In the genomic region with DNA sequence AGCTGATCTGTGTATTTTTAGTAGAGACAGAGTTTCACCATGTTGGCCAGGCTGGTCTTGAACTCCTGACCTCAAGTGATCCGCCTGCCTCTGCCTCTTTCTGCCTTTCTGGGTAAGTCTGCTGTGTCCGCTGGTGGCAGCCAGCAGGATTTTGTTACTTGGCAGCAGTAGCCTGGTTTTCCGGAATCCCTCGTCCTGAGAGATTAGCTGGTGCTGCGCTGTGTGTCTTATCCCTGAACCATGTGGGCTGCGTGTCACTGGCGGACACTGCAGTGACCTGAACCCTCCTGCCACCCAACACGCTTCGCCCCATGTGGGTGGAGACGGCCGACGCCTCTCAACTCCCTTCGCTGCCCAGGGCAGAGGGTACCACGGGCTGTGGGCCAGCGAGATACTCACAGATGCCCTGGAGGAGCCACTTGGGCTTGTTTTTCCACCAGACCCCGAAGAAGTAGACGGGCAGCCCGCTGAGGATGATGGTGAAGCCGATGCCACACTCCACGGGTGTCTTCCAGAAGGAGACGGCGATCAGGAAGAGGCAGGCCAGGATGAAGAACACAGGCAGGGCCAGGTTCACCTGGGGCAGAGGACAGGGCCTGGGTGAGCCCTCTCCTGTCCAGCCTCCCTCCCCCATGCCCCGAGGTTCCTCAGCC, we compare ENCODE assay signal across 16 cellular contexts. TPM values are rescaled to one million over a fixed set of nuclear protein-coding genes. Genes with fewer than 3 reads are reported as not detected.
DNase-seq lines count a peak whose midpoint lies in the region; ATAC-seq, FAIRE-seq and TF ChIP-seq lines count a peak whose summit lies in the region.
"Had no signal": no experiment of that assay in that cellular context is flagged by ENCODE, and none has a peak within 500 bp of the region (broad histone marks: within the 10 kb centered on the region; RNA-seq: fewer than 3 reads in every experiment).

No MANE protein-coding gene starts in this region.

- peak overlapping the region in 5 of 11 experiments; percentile 18 to 56 (median 48); a peak in 7 of 22 replicates for H3K27ac ChIP-seq in BLaER1 treated with 17β-estradiol and CSF1 and Interleukin-3, amounts not matched to agents 10 nM and 100 nM
- no peak overlapping the region for H3K27ac ChIP-seq in HepG2 (ENCODE audit: extremely low read length, insufficient read depth, low read length)
- H3K27ac ChIP-seq: heart right ventricle, thoracic aorta had no signal

- no peak overlapping the region for H3K4me3 Mint-ChIP-seq in activated T-helper 1 cell treated with anti-CD3 and anti-CD28 coated beads, Interleukin-12 subunit alpha, Interleukin-12 subunit beta, Interleukin-2, Interleukin-4 antibody, amounts not matched to agents 30 ng/mL and 10 ng/mL and 1 ng/mL, durations not matched to agents 14 hours and 24 hours and 36 hours
- H3K4me3 Mint-ChIP-seq: activated CD4-positive, alpha-beta T cell treated with anti-CD3 and anti-CD28 coated beads, Interleukin-2, amount 10 ng/mL, durations not matched to agents 24 days and 14 days had no signal

- peaks cover 0 to 45% (median 0%) of the 10 kb centered on the region in 11 experiments; a peak in 7 of 22 replicates for H3K27me3 ChIP-seq in BLaER1 treated with 17β-estradiol and CSF1 and Interleukin-3, amounts not matched to agents 10 nM and 100 nM
- no peaks in the 10 kb centered on the region for H3K27me3 ChIP-seq in HepG2 (ENCODE audit: control insufficient read depth in 1 of 2, insufficient read depth in 2 of 2, low read length in 2 of 2)
- H3K27me3 ChIP-seq: heart right ventricle had no signal

- TF ChIP-seq CTCF in HepG2 (CRISPR knock-in tag; IDR thresholded peaks at IDR 0.05) = no peak

- no peaks in the 10 kb centered on the region for H3K9me3 ChIP-seq in BLaER1 treated with 17β-estradiol and CSF1 and Interleukin-3, amounts not matched to agents 10 nM and 100 nM (replicated peaks in 1 of 11)
- no peaks in the 10 kb centered on the region for H3K9me3 ChIP-seq in HepG2 (ENCODE audit: low read length)
- H3K9me3 ChIP-seq: heart right ventricle, thoracic aorta had no signal

- peak overlapping the region in 8 of 11 experiments; percentile 10 to 71 (median 55); a peak in 10 of 22 replicates for H3K9ac ChIP-seq in BLaER1 treated with 17β-estradiol and CSF1 and Interleukin-3, amounts not matched to agents 10 nM and 100 nM
- H3K9ac ChIP-seq in HepG2 (ENCODE audit: insufficient read depth, low read depth, low read length) = no peak overlapping the region

- WGBS in HepG2 (ENCODE audit: low lambda C conversion rate) = 98% methylated on average over 23 of the region's 23 CpGs

- no peaks in the 10 kb centered on the region for H3K9me3 Mint-ChIP-seq in activated T-helper 1 cell treated with anti-CD3 and anti-CD28 coated beads, Interleukin-12 subunit alpha, Interleukin-12 subunit beta, Interleukin-2, Interleukin-4 antibody, amounts not matched to agents 30 ng/mL and 10 ng/mL and 1 ng/mL, durations not matched to agents 14 hours and 24 hours and 36 hours
- H3K9me3 Mint-ChIP-seq: activated CD4-positive, alpha-beta T cell treated with anti-CD3 and anti-CD28 coated beads, Interleukin-2, amount 10 ng/mL, durations not matched to agents 24 days and 14 days had no signal

- H4K20me1 ChIP-seq in BLaER1 treated with 17β-estradiol and CSF1 and Interleukin-3, amounts not matched to agents 10 nM and 100 nM = peaks cover 47 to 100% (median 99%) of the 10 kb centered on the region in 11 experiments; a peak in 21 of 22 replicates
- no peaks in the 10 kb centered on the region; the same call in 1 of the 2 replicates for H4K20me1 ChIP-seq in HepG2 (ENCODE audit: insufficient read depth, low read length)

- no peak for TF ChIP-seq EP300 in HepG2 (IDR thresholded peaks at IDR 0.05; ENCODE audit: low read depth in 2 of 2, low read length in 2 of 2)
- TF ChIP-seq EP300 in HepG2 (CRISPR knock-in tag; IDR thresholded peaks at IDR 0.05; ENCODE audit: borderline replicate concordance) = no peak

- peak overlapping the region in 1 of 10 experiments; percentile 42; a peak in 3 of 20 replicates for H3K4me3 ChIP-seq in BLaER1 treated with 17β-estradiol and CSF1 and Interleukin-3, amounts not matched to agents 10 nM and 100 nM
- H3K4me3 ChIP-seq in HepG2 (replicated peaks in 1 of 3; ENCODE audit: insufficient read depth in 1 of 3, low read depth in 2 of 3, low read length in 3 of 3) = no peak overlapping the region
- H3K4me3 ChIP-seq: GM12878, heart right ventricle, lung, thoracic aorta had no signal

- intact Hi-C loops in activated T-helper 1 cell treated with anti-CD3 and anti-CD28 coated beads, Interleukin-12 subunit alpha, Interleukin-12 subunit beta, Interleukin-2, Interleukin-4 antibody, amounts not matched to agents 30 ng/mL and 10 ng/mL and 1 ng/mL, durations not matched to agents 14 hours and 24 hours and 36 hours (cut with micrococcal nuclease) = no loop called here
- intact Hi-C loops in HepG2 (cut with micrococcal nuclease; ENCODE audit: unreplicated experiment) = no loop called here

- no peak for TF ChIP-seq RAD21 in HepG2 (CRISPR knock-in tag; IDR thresholded peaks at IDR 0.05)

- no peaks in the 10 kb centered on the region for H3K79me2 ChIP-seq in HepG2 (ENCODE audit: insufficient read depth, low read length)

- peaks cover 36% of the 10 kb centered on the region for H3K36me3 Mint-ChIP-seq in activated T-helper 1 cell treated with anti-CD3 and anti-CD28 coated beads, Interleukin-12 subunit alpha, Interleukin-12 subunit beta, Interleukin-2, Interleukin-4 antibody, amounts not matched to agents 30 ng/mL and 10 ng/mL and 1 ng/mL, durations not matched to agents 14 hours and 24 hours and 36 hours (ENCODE audit: low read depth)

- CTCF ChIA-PET in HepG2 (lab: Yijun Ruan, JAX; ENCODE audit: low intra/inter-chr PET ratio, low total read pairs) = no interaction called here

- TF ChIP-seq POLR2A in GM12891 (IDR thresholded peaks at IDR 0.05; ENCODE audit: low read depth, low read length) (no peak), HepG2 (IDR thresholded peaks at IDR 0.05; ENCODE audit: insufficient read depth in 1 of 2, low read depth in 2 of 2, low read length in 2 of 2) (peak in 1 of 2 experiments; percentile 25; a peak in 1 of 4 replicates)

- H3K27ac Mint-ChIP-seq in activated T-helper 1 cell treated with anti-CD3 and anti-CD28 coated beads, Interleukin-12 subunit alpha, Interleukin-12 subunit beta, Interleukin-2, Interleukin-4 antibody, amounts not matched to agents 30 ng/mL and 10 ng/mL and 1 ng/mL, durations not matched to agents 14 hours and 24 hours and 36 hours = peak overlapping the region; percentile 34
- H3K27ac Mint-ChIP-seq: activated CD4-positive, alpha-beta T cell treated with anti-CD3 and anti-CD28 coated beads, Interleukin-2, amount 10 ng/mL, durations not matched to agents 24 days and 14 days had no signal

- no peaks in the 10 kb centered on the region for H3K27me3 Mint-ChIP-seq in activated T-helper 1 cell treated with anti-CD3 and anti-CD28 coated beads, Interleukin-12 subunit alpha, Interleukin-12 subunit beta, Interleukin-2, Interleukin-4 antibody, amounts not matched to agents 30 ng/mL and 10 ng/mL and 1 ng/mL, durations not matched to agents 14 hours and 24 hours and 36 hours (ENCODE audit: insufficient read depth)
- H3K27me3 Mint-ChIP-seq: activated CD4-positive, alpha-beta T cell treated with anti-CD3 and anti-CD28 coated beads, Interleukin-2, amount 10 ng/mL, durations not matched to agents 24 days and 14 days had no signal

- in situ Hi-C loops in HepG2 (cut with HindIII; ENCODE audit: extremely low pct_ligation_motif_present, low pct_unique_long_range_greater_than_20kb) = no loop called here

- H3K4me1 Mint-ChIP-seq in activated T-helper 1 cell treated with anti-CD3 and anti-CD28 coated beads, Interleukin-12 subunit alpha, Interleukin-12 subunit beta, Interleukin-2, Interleukin-4 antibody, amounts not matched to agents 30 ng/mL and 10 ng/mL and 1 ng/mL, durations not matched to agents 14 hours and 24 hours and 36 hours (ENCODE audit: low read depth) = no peaks in the 10 kb centered on the region
- H3K4me1 Mint-ChIP-seq: activated CD4-positive, alpha-beta T cell treated with anti-CD3 and anti-CD28 coated beads, Interleukin-2, amount 10 ng/mL, durations not matched to agents 24 days and 14 days had no signal

- no peak for DNase-seq in GM12891 (ENCODE audit: insufficient read length, low spot score)
- no peak for DNase-seq in activated T-helper 1 cell treated with anti-CD3 and anti-CD28 coated beads, Interleukin-12 subunit alpha, Interleukin-12 subunit beta, Interleukin-2, Interleukin-4 antibody, amounts not matched to agents 30 ng/mL and 10 ng/mL and 1 ng/mL, durations not matched to agents 14 hours and 24 hours and 36 hours (ENCODE audit: low spot score)
- no peak for DNase-seq in HepG2 (ENCODE audit: low spot score)
- DNase-seq in activated CD4-positive, CD25-positive, alpha-beta regulatory T cell treated with anti-CD3 and anti-CD28 coated beads, Interleukin-2, amount 50 U/mL, for 72 hours = no peak
- DNase-seq in frontal cortex (ENCODE audit: low spot score in 2 of 2) = no peak
- DNase-seq: activated CD4-positive, alpha-beta T cell treated with anti-CD3 and anti-CD28 coated beads, Interleukin-2, amount 10 ng/mL, durations not matched to agents 24 days and 14 days; effector CD8-positive, alpha-beta T cell; GDM1; NCI-H1436; T1000 had no signal

- POLR2A ChIA-PET in HepG2 (lab: Yijun Ruan, JAX) = interaction anchor here (1.0 kb wide), 1 partner anchor 7 kb away, joined by 3 read pairs; no protein-coding TSS in a partner anchor

- peaks cover 73 to 100% (median 94%) of the 10 kb centered on the region in 11 experiments for H3K36me3 ChIP-seq in BLaER1 treated with 17β-estradiol and CSF1 and Interleukin-3, amounts not matched to agents 10 nM and 100 nM
- peaks cover 81 to 89% of the 10 kb centered on the region in 2 experiments for H3K36me3 ChIP-seq in HepG2 (replicated peaks in 1 of 2; ENCODE audit: control insufficient read depth in 1 of 2, insufficient read depth in 2 of 2, low read length in 2 of 2)
- H3K36me3 ChIP-seq: thoracic aorta had no signal

- H3K4me1 ChIP-seq in BLaER1 treated with 17β-estradiol and CSF1 and Interleukin-3, amounts not matched to agents 10 nM and 100 nM = peaks cover 94 to 100% (median 100%) of the 10 kb centered on the region in 10 experiments
- H3K4me1 ChIP-seq in HepG2 (ENCODE audit: insufficient read depth, low read length) = peaks cover 8% of the 10 kb centered on the region; the same call in 1 of the 2 replicates

- BruUV-seq in HepG2 (replicated peaks; lab: Mats Ljungman, UMichigan) = no TSS peak

- FAIRE-seq in GM12891 (lab: Jason Lieb, UNC) (no peak), HepG2 (lab: Jason Lieb, UNC) (no peak), frontal cortex (lab: Jason Lieb, UNC) (no peak)
- FAIRE-seq: GM12878 had no signal

- ATAC-seq in HepG2 = no peak
- no peak for ATAC-seq in HG03342 (IDR thresholded peaks at IDR 0.05; ENCODE audit: unreplicated experiment)
- ATAC-seq: GM12878, heart right ventricle had no signal

- H2AFZ ChIP-seq in HepG2 (ENCODE audit: low read length) = no peak overlapping the region

- H3K4me2 ChIP-seq in BLaER1 treated with 17β-estradiol and CSF1 and Interleukin-3, amounts not matched to agents 10 nM and 100 nM = peak overlapping the region; percentile 69 to 96 (median 89)
- H3K4me2 ChIP-seq in HepG2 (ENCODE audit: low read depth, low read length) = no peak overlapping the region

RNA-seq across cellular contexts. Expression of gene SLC7A5, which starts 35.2 kb away (rescaled TPM):
- 38.5 TPM for polyA plus RNA-seq in GM12891 (2012; ENCODE audit: low read depth, missing spikeins)
- 466 and 469 TPM in 2 replicates for total RNA-seq in activated T-helper 1 cell treated with anti-CD3 and anti-CD28 coated beads, Interleukin-12 subunit alpha, Interleukin-12 subunit beta, Interleukin-2, Interleukin-4 antibody, amounts not matched to agents 30 ng/mL and 10 ng/mL and 1 ng/mL, durations not matched to agents 14 hours and 24 hours and 36 hours
- total RNA-seq in HepG2 (2016; rRNA removed; fragmentation: Illumina TruSeq; extraction: Trizol) (84.4 and 155 TPM in 2 replicates), frontal cortex (13.9 TPM)
- 20.4 and 21.0 TPM in 2 replicates for total RNA-seq in HepG2 (2016; cell fraction: cytosol; rRNA removed; fragmentation: Illumina TruSeq; extraction: Trizol; ENCODE audit: low read depth)
- 65.4 and 165 TPM in 2 replicates for total RNA-seq in HepG2 (2016; cell fraction: insoluble cytoplasmic fraction; rRNA removed; fragmentation: Illumina TruSeq; extraction: Trizol)
- total RNA-seq in HepG2 (2016; cell fraction: membrane; rRNA removed; fragmentation: Illumina TruSeq; extraction: Trizol) = 76.8 and 82.0 TPM in 2 replicates
- 144 and 171 TPM in 2 replicates for total RNA-seq in HepG2 (2016; cell fraction: nucleus; rRNA removed; fragmentation: Illumina TruSeq; extraction: Trizol)
- 79.6 and 84.0 TPM in 2 replicates for polyA plus RNA-seq in HepG2 (2011; rRNA removed)
- polyA plus RNA-seq in HepG2 (2011; cell fraction: cytosol; rRNA removed) = 58.4 and 80.8 TPM in 2 replicates
- 118 and 147 TPM in 2 replicates for polyA plus RNA-seq in HepG2 (2011; cell fraction: nucleus; rRNA removed)
- 135 and 207 TPM in 2 replicates for polyA plus RNA-seq in HepG2 (2012)
- 17.8 and 19.1 TPM in 2 replicates for polyA plus RNA-seq in HepG2 (2016; cell fraction: cytosol; fragmentation: Illumina TruSeq; extraction: Trizol; ENCODE audit: low read depth)
- polyA plus RNA-seq in HepG2 (2016; cell fraction: insoluble cytoplasmic fraction; fragmentation: Illumina TruSeq; extraction: Trizol; ENCODE audit: low read depth) = 93.2 and 121 TPM in 2 replicates
- 56.5 and 59.3 TPM in 2 replicates for polyA plus RNA-seq in HepG2 (2016; cell fraction: membrane; fragmentation: Illumina TruSeq; extraction: Trizol; ENCODE audit: low read depth)
- polyA plus RNA-seq in HepG2 (2016; cell fraction: nucleus; fragmentation: Illumina TruSeq; extraction: Trizol; ENCODE audit: insufficient read depth, low read depth) = 307 and 313 TPM in 2 replicates
- polyA minus RNA-seq in HepG2 (2011; rRNA and poly(A)+ RNA removed; ENCODE audit: low replicate concordance) = 157 and 170 TPM in 2 replicates
- polyA minus RNA-seq in HepG2 (2011; cell fraction: cytosol; rRNA and poly(A)+ RNA removed) = 88.7 and 88.8 TPM in 2 replicates
- 35.7 and 42.5 TPM in 2 replicates for polyA minus RNA-seq in HepG2 (2011; cell fraction: nucleus; rRNA and poly(A)+ RNA removed)
